ENCODE assay signal across 23 cellular contexts in genomic region chr7:26815452-26815851, GRCh38. TPM values are rescaled to one million over a fixed set of nuclear protein-coding genes. Genes with fewer than 3 reads are reported as not detected.
DNase-seq lines count a peak whose midpoint lies in the region; ATAC-seq and TF ChIP-seq lines count a peak whose summit lies in the region.
"Had no signal": no experiment of that assay in that cellular context is flagged by ENCODE, and none has a peak within 500 bp of the region (broad histone marks: within the 10 kb centered on the region; RNA-seq: fewer than 3 reads in every experiment).

No MANE protein-coding gene starts in this region.

- no peak for TF ChIP-seq CTCF in SK-N-SH (IDR thresholded peaks at IDR 0.05)

- no peak overlapping the region for H2AFZ ChIP-seq in SK-N-SH (ENCODE audit: low read depth)

- no peaks in the 10 kb centered on the region for H4K20me1 ChIP-seq in SK-N-SH (ENCODE audit: insufficient read depth)

- H3K9me2 ChIP-seq in SK-N-SH, result no peaks in the 10 kb centered on the region

- H3K4me2 ChIP-seq in SK-N-SH, result no peak overlapping the region
- H3K4me2 ChIP-seq: KMS-11 had no signal

- POLR2A ChIA-PET in SK-N-SH (lab: Yijun Ruan, JAX), result no interaction called here
- POLR2A ChIA-PET in activated CD4-positive, alpha-beta memory T cell treated with anti-CD3 and anti-CD28 coated beads, Interleukin-2, amount 10 ng/mL, durations not matched to agents 7 days and 5 days (lab: Charles Lee), result no interaction called here

- intact Hi-C loops in right cardiac atrium (cut with DNase I), result no loop called here

- H3K4me3 Mint-ChIP-seq in activated CD4-positive, alpha-beta memory T cell treated with anti-CD3 and anti-CD28 coated beads, Interleukin-2, amount 10 ng/mL, durations not matched to agents 7 days and 5 days, result no peak overlapping the region
- H3K4me3 Mint-ChIP-seq: CD8-positive, alpha-beta memory T cell had no signal

- H3K4me1 ChIP-seq in SK-N-SH (ENCODE audit: control insufficient read depth in 1 of 2, insufficient read depth in 2 of 2, low read depth in 1 of 2, low read length in 1 of 2) (peaks cover 0 to 15% of the 10 kb centered on the region in 2 experiments; a peak in 2 of 4 replicates), right cardiac atrium (ENCODE audit: control insufficient read depth, insufficient read depth, low read length) (no peaks in the 10 kb centered on the region)

- H3K9me3 ChIP-seq in SK-N-SH, result no peaks in the 10 kb centered on the region
- no peaks in the 10 kb centered on the region for H3K9me3 ChIP-seq in right cardiac atrium (ENCODE audit: control insufficient read depth, low read length)

- no peaks in the 10 kb centered on the region for H3F3A ChIP-seq in SK-N-SH (replicated peaks; ENCODE audit: insufficient read depth)

- no peak overlapping the region for H3K9ac ChIP-seq in SK-N-SH
- H3K9ac ChIP-seq: KMS-11 had no signal

- no peak overlapping the region for H3K4me3 ChIP-seq in SK-N-SH (ENCODE audit: low read depth in 2 of 2, low read length in 1 of 2)
- H3K4me3 ChIP-seq in right cardiac atrium (ENCODE audit: low read length), result no peak overlapping the region
- H3K4me3 ChIP-seq: GM12878 had no signal

- no peak overlapping the region for H3K27ac Mint-ChIP-seq in activated CD4-positive, alpha-beta memory T cell treated with anti-CD3 and anti-CD28 coated beads, Interleukin-2, amount 10 ng/mL, durations not matched to agents 7 days and 5 days
- H3K27ac Mint-ChIP-seq: CD8-positive, alpha-beta memory T cell had no signal

- no peaks in the 10 kb centered on the region for H3K36me3 ChIP-seq in SK-N-SH (replicated peaks in 1 of 2; ENCODE audit: control insufficient read depth in 1 of 2, insufficient read depth in 2 of 2, low read length in 1 of 2)

- H3K36me3 Mint-ChIP-seq in activated CD4-positive, alpha-beta memory T cell treated with anti-CD3 and anti-CD28 coated beads, Interleukin-2, amount 10 ng/mL, durations not matched to agents 7 days and 5 days (ENCODE audit: low read depth), result no peaks in the 10 kb centered on the region

- DNase-seq in SK-N-SH (peak; percentile 50), NCI-H446 (lab: John Stamatoyannopoulos, UW) (peak; percentile 90 to 91), cerebellar cortex (ENCODE audit: low spot score) (peak; percentile 33), right cardiac atrium (no peak), nucleus accumbens (lab: John Stamatoyannopoulos, UW) (no peak)
- no peak for DNase-seq in activated CD4-positive, alpha-beta memory T cell treated with anti-CD3 and anti-CD28 coated beads, Interleukin-2, amount 10 ng/mL, durations not matched to agents 7 days and 5 days
- DNase-seq: AML-193; Calu3; CD8-positive, alpha-beta memory T cell; DMS79; NCI-H187 treated with DMSO at 0.1 percent for 48 hours; NCI-H2107; NCI-H2227 treated with DMSO at 0.1 percent for 48 hours; NCI-H526; PC-3; RPMI8226; SHP77 had no signal

- no peaks in the 10 kb centered on the region for H3K4me1 Mint-ChIP-seq in activated CD4-positive, alpha-beta memory T cell treated with anti-CD3 and anti-CD28 coated beads, Interleukin-2, amount 10 ng/mL, durations not matched to agents 7 days and 5 days

- no peaks in the 10 kb centered on the region for H3K9me3 Mint-ChIP-seq in activated CD4-positive, alpha-beta memory T cell treated with anti-CD3 and anti-CD28 coated beads, Interleukin-2, amount 10 ng/mL, durations not matched to agents 7 days and 5 days

- peak overlapping the region in 1 of 2 experiments; percentile 47; a peak in 1 of 4 replicates for H3K27ac ChIP-seq in SK-N-SH (ENCODE audit: low read depth in 2 of 2, low read length in 1 of 2)
- H3K27ac ChIP-seq in right cardiac atrium (ENCODE audit: low read length), result no peak overlapping the region
- H3K27ac ChIP-seq: C4-2B, KMS-11 had no signal

- H3K27me3 Mint-ChIP-seq in activated CD4-positive, alpha-beta memory T cell treated with anti-CD3 and anti-CD28 coated beads, Interleukin-2, amount 10 ng/mL, durations not matched to agents 7 days and 5 days, result peaks cover 3% of the 10 kb centered on the region

- H3K27me3 ChIP-seq in SK-N-SH (ENCODE audit: insufficient read depth) (no peaks in the 10 kb centered on the region), right cardiac atrium (ENCODE audit: control insufficient read depth, insufficient read depth) (no peaks in the 10 kb centered on the region)

- CTCF ChIA-PET in SK-N-SH (lab: Yijun Ruan, JAX), result interaction anchor here (0.9 to 1.1 kb wide), 2 partner anchors 57 to 364 kb away, joined by 3 read pairs; no protein-coding TSS in a partner anchor
- CTCF ChIA-PET in activated CD4-positive, alpha-beta memory T cell treated with anti-CD3 and anti-CD28 coated beads, Interleukin-2, amount 10 ng/mL, durations not matched to agents 7 days and 5 days (lab: Charles Lee), result no interaction called here

- H3K79me2 ChIP-seq in SK-N-SH (ENCODE audit: insufficient read depth), result no peaks in the 10 kb centered on the region

- no peak for ATAC-seq in SK-N-SH treated with all-trans-retinoic acid at 6 μM for 48 hours
- ATAC-seq in right cardiac atrium, result no peak
- no peak for ATAC-seq in GM19035 (IDR thresholded peaks at IDR 0.05; ENCODE audit: unreplicated experiment)
- ATAC-seq: GM12878, HCT116, PC-3 had no signal

- 7% methylated on average over 3 of the region's 3 CpGs for WGBS in SK-N-SH (ENCODE audit: low lambda C conversion rate)
- 81% methylated on average over 3 of the region's 3 CpGs for WGBS in right cardiac atrium

- TF ChIP-seq RAD21 in SK-N-SH (IDR thresholded peaks at IDR 0.05; ENCODE audit: low read length), result no peak

- TF ChIP-seq EP300 in SK-N-SH (IDR thresholded peaks at IDR 0.05; ENCODE audit: borderline replicate concordance in 1 of 2, low read depth in 1 of 2, low read length in 1 of 2), result peak in 1 of 2 experiments; percentile 71; a peak in 1 of 4 replicates

TF ChIP-seq in SK-N-SH, 30 proteins besides CTCF, POLR2A, EP300 and RAD21:
- TF ChIP-seq GATA2 (CRISPR knock-in tag; IDR thresholded peaks at IDR 0.05) (0 out of 2 replicates have a peak, but pooled peaks have one; percentile 15), CHD2 (IDR thresholded peaks at IDR 0.05; ENCODE audit: low read length, partially characterized antibody) (peak; percentile 46), TCF12 (IDR thresholded peaks at IDR 0.05) (no peak), RCOR1 (IDR thresholded peaks at IDR 0.05; ENCODE audit: low read length) (peak; percentile 67; the same call in 1 of the 2 replicates), GABPA (IDR thresholded peaks at IDR 0.05; ENCODE audit: low read depth) (no peak)

TF ChIP-seq in SK-N-SH treated with all-trans-retinoic acid at 6 μM for 48 hours, 23 proteins besides CTCF, POLR2A, EP300 and RAD21 (continues in another document):
- no peak for TF ChIP-seq OSR1 (CRISPR knock-in tag; IDR thresholded peaks at IDR 0.05)
- TF ChIP-seq RARB (CRISPR knock-in tag; IDR thresholded peaks at IDR 0.05), result no peak
- TF ChIP-seq TSHZ2 (CRISPR knock-in tag; IDR thresholded peaks at IDR 0.05), result no peak
- no peak for TF ChIP-seq BACH2 (CRISPR knock-in tag; IDR thresholded peaks at IDR 0.05; ENCODE audit: borderline replicate concordance)
- no peak for TF ChIP-seq ZFP30 (CRISPR knock-in tag; IDR thresholded peaks at IDR 0.05)
- TF ChIP-seq ZNF8 (CRISPR knock-in tag; IDR thresholded peaks at IDR 0.05), result no peak
- TF ChIP-seq ZFP3 (CRISPR knock-in tag; IDR thresholded peaks at IDR 0.05), result no peak
- no peak for TF ChIP-seq ISL1 (CRISPR knock-in tag; IDR thresholded peaks at IDR 0.05)
- TF ChIP-seq ZC3H10 (CRISPR knock-in tag; IDR thresholded peaks at IDR 0.05), result no peak
- no peak for TF ChIP-seq CSRNP3 (CRISPR knock-in tag; IDR thresholded peaks at IDR 0.05)
- TF ChIP-seq SNAI2 (CRISPR knock-in tag; IDR thresholded peaks at IDR 0.05), result no peak

RNA-seq across cellular contexts. Expression of gene SKAP2, which starts 48.9 kb away (rescaled TPM):
- 0.69 and 0.91 TPM in 2 replicates for polyA plus RNA-seq in SK-N-SH (2012; rRNA removed)
- polyA plus RNA-seq in SK-N-SH (2012; cell fraction: cytosol; rRNA removed), result 1.1 and 1.5 TPM in 2 replicates
- 0.34 and 0.66 TPM in 2 replicates for polyA plus RNA-seq in SK-N-SH (2012; cell fraction: nucleus; rRNA removed)
- total RNA-seq in right cardiac atrium, result 10 to 100 TPM in 3 of 4 donors, 1 to 10 TPM in 1; 9.2 to 13.9 (median 11.8) TPM
- 5.5 TPM for polyA plus RNA-seq in right cardiac atrium
- 10 to 100 TPM; 12.8 to 15.1 TPM for total RNA-seq in activated CD4-positive, alpha-beta memory T cell treated with anti-CD3 and anti-CD28 coated beads, Interleukin-2, amount 10 ng/mL, durations not matched to agents 7 days and 5 days

Comparison
In these comparisons a context has a peak if more than half of its experiments do, and no peak if none do; other contexts are left out.
1. DNase-seq: peak in SK-N-SH (single experiment), NCI-H446 (2 of 2) and cerebellar cortex (single experiment); none in right cardiac atrium (0 of 3), activated CD4-positive, alpha-beta memory T cell treated with anti-CD3 and anti-CD28 coated beads, Interleukin-2, amount 10 ng/mL, durations not matched to agents 7 days and 5 days (single experiment) and nucleus accumbens (0 of 56).